ENCODE assay signal across 20 cellular contexts in genomic region chr13:39341238-39341637, GRCh38.
"Had no signal": no experiment of that assay in that cellular context is flagged by ENCODE, and none has a peak within 500 bp of the region (broad histone marks: within the 10 kb centered on the region; RNA-seq: fewer than 3 reads in every experiment).

No MANE protein-coding gene starts in this region.

- DNase-seq: activated CD4-positive, alpha-beta T cell treated with anti-CD3 and anti-CD28 coated beads for 1 hour; activated CD4-positive, alpha-beta T cell treated with anti-CD3 and anti-CD28 coated beads, Interleukin-2, amount 50 U/mL, for 1 hour; activated CD8-positive, alpha-beta T cell treated with anti-CD3 and anti-CD28 coated beads, Interleukin-2, amount 10 ng/mL, durations not matched to agents 7 days and 5 days; activated naive CD4-positive, alpha-beta T cell; activated T-cell treated with anti-CD3 and anti-CD28 coated beads, Interleukin-2, amount 50 U/mL, for 1 hour; adrenal gland; brain microvascular endothelial cell; caudate nucleus; effector CD4-positive, alpha-beta T cell; heart right ventricle; left colon; nephron progenitor cell; spleen; stimulated activated CD4-positive, alpha-beta T cell treated with anti-CD3 and anti-CD28 coated beads, Interleukin-4, amount 100 ng/mL, for 1 hour; stimulated activated naive CD4-positive, alpha-beta T cell treated with Interleukin-2 at 50 U/mL for 16 hours; WERI-Rb-1 had no signal

- H3K36me3 ChIP-seq: adrenal gland, ascending aorta, brain microvascular endothelial cell, prostate gland, spleen, thoracic aorta, vagina, WERI-Rb-1 had no signal

- H3K4me1 ChIP-seq: adrenal gland, ascending aorta, prostate gland, spleen, vagina had no signal

- H3K4me3 ChIP-seq: adrenal gland, ascending aorta, heart right ventricle, prostate gland, spleen, thoracic aorta, vagina had no signal

- H3K27ac ChIP-seq: adrenal gland, ascending aorta, brain microvascular endothelial cell, heart right ventricle, prostate gland, spleen, thoracic aorta, vagina, WERI-Rb-1 had no signal

- H3K9me3 ChIP-seq: adrenal gland, ascending aorta, heart right ventricle, prostate gland, spleen, thoracic aorta, vagina had no signal

- H3K27me3 ChIP-seq: adrenal gland, ascending aorta, brain microvascular endothelial cell, heart right ventricle, spleen, vagina had no signal
